8 cellular contexts compared by ENCODE assay signal in the genomic region with DNA sequence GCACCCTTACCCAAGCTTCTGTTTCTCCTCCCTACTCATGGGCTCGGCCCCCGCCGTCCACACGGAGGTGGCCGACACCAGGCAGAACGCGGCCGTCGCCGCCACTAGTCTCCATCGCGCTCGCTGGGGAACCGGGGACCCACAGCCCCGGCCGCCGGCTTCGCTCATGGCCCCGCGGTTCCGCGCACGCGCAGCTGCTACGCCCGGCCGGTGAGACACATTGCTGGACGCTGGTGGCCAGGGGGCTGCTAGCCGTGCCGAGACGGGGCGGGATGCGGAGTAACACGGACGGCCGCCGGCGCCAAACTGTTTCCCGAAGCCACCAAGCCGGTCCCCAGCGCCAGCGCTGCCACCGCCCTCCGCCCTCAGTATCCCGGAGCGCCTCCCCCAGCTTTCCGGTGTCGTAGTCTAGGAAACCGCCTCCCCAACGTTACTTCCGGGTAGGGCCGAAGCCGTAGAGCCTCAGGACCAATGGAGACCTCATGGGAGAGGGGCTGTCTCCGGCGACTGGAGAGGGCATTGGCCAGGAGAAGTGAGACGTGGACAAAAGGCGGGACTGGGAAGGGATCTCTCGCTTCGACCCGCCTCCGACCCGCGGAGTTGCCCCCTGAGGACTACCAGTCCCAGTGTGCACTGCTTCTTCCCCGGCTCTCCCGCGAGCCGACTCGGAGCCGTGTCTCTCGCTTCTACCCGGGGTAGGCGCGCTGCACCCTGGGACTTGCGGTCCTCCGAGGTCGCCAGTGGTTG. TPM values are rescaled to one million over a fixed set of nuclear protein-coding genes. Genes with fewer than 3 reads are reported as not detected.
DNase-seq lines count a peak whose midpoint lies in the region; TF ChIP-seq lines count a peak whose summit lies in the region.

A gene with protein sequence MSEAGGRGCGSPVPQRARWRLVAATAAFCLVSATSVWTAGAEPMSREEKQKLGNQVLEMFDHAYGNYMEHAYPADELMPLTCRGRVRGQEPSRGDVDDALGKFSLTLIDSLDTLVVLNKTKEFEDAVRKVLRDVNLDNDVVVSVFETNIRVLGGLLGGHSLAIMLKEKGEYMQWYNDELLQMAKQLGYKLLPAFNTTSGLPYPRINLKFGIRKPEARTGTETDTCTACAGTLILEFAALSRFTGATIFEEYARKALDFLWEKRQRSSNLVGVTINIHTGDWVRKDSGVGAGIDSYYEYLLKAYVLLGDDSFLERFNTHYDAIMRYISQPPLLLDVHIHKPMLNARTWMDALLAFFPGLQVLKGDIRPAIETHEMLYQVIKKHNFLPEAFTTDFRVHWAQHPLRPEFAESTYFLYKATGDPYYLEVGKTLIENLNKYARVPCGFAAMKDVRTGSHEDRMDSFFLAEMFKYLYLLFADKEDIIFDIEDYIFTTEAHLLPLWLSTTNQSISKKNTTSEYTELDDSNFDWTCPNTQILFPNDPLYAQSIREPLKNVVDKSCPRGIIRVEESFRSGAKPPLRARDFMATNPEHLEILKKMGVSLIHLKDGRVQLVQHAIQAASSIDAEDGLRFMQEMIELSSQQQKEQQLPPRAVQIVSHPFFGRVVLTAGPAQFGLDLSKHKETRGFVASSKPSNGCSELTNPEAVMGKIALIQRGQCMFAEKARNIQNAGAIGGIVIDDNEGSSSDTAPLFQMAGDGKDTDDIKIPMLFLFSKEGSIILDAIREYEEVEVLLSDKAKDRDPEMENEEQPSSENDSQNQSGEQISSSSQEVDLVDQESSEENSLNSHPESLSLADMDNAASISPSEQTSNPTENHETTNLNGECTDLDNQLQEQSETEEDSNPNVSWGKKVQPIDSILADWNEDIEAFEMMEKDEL (minus strand): TSS at position 380 of the 747 bp plus-strand sequence. CDS start 212 bp downstream, at position 168.

- H3K27me3 Mint-ChIP-seq in nephron (ENCODE audit: low read depth): peaks cover 6% of the 10 kb centered on the region
- peaks cover 9% of the 10 kb centered on the region for H3K27me3 Mint-ChIP-seq in stimulated activated naive CD8-positive, alpha-beta T cell treated with anti-CD3 and anti-CD28 coated beads, Interleukin-15, Interleukin-2, amounts not matched to agents 100 ng/mL and 50 ng/mL, for 24 hours

- H3K4me3 ChIP-seq in HAP-1: peak within 1 kb of the TSS; percentile 95
- H3K4me3 ChIP-seq in MM.1S (ENCODE audit: low read length): peak within 1 kb of the TSS; percentile 97
- H3K4me3 ChIP-seq in fibroblast of the aortic adventitia (ENCODE audit: low read depth, low read length): peak within 1 kb of the TSS; percentile 95

- peak within 1 kb of the TSS; percentile 28 to 69 (median 53) for H3K27ac Mint-ChIP-seq in nephron
- peak within 1 kb of the TSS; percentile 92 for H3K27ac Mint-ChIP-seq in stimulated activated naive CD8-positive, alpha-beta T cell treated with anti-CD3 and anti-CD28 coated beads, Interleukin-15, Interleukin-2, amounts not matched to agents 100 ng/mL and 50 ng/mL, for 24 hours

- no peak for TF ChIP-seq CTCF in MM.1S (IDR thresholded peaks at IDR 0.05; ENCODE audit: low read length)
- no peak for TF ChIP-seq CTCF in fibroblast of the aortic adventitia (IDR thresholded peaks at IDR 0.05; ENCODE audit: insufficient read depth, low read length)
- TF ChIP-seq CTCF in nephron (IDR thresholded peaks at IDR 0.05; ENCODE audit: unreplicated experiment in 3 of 3): no peak

- DNase-seq in HAP-1 (ENCODE audit: low spot score in 2 of 2): peak; percentile 99 to 100
- peak; percentile 100 for DNase-seq in MM.1S
- peak; percentile 99 for DNase-seq in SIG-M5 (lab: John Stamatoyannopoulos, UW)
- peak; percentile 89 for DNase-seq in activated gamma-delta T cell (lab: John Stamatoyannopoulos, UW)
- DNase-seq in fibroblast of the aortic adventitia (ENCODE audit: low read depth): peak; percentile 99

- peak within 1 kb of the TSS; percentile 76 for H3K4me2 ChIP-seq in MM.1S (ENCODE audit: low read depth, low read length)

- peaks cover 22% of the 10 kb centered on the region for H3F3A ChIP-seq in MM.1S (ENCODE audit: insufficient read depth, low read length)

- in situ Hi-C loops in HAP-1 (cut with MboI; ENCODE audit: low sequenced_read_pairs): no loop called here

- peak within 1 kb of the TSS; percentile 91 to 94 (median 93) for H3K4me3 Mint-ChIP-seq in nephron
- peak within 1 kb of the TSS; percentile 96 for H3K4me3 Mint-ChIP-seq in stimulated activated naive CD8-positive, alpha-beta T cell treated with anti-CD3 and anti-CD28 coated beads, Interleukin-15, Interleukin-2, amounts not matched to agents 100 ng/mL and 50 ng/mL, for 24 hours

- no peaks in the 10 kb centered on the region for H3K36me3 Mint-ChIP-seq in nephron (ENCODE audit: low read depth)
- peaks cover 16% of the 10 kb centered on the region for H3K36me3 Mint-ChIP-seq in stimulated activated naive CD8-positive, alpha-beta T cell treated with anti-CD3 and anti-CD28 coated beads, Interleukin-15, Interleukin-2, amounts not matched to agents 100 ng/mL and 50 ng/mL, for 24 hours (ENCODE audit: low read depth)

- peak within 1 kb of the TSS; percentile 98 for H2AFZ ChIP-seq in MM.1S (ENCODE audit: low read length)

- H3K9me3 ChIP-seq in ES-I3 (ENCODE audit: control insufficient read depth, insufficient read depth, low read length): no peaks in the 10 kb centered on the region
- H3K9me3 ChIP-seq in HAP-1: no peaks in the 10 kb centered on the region
- H3K9me3 ChIP-seq in MM.1S (replicated peaks; ENCODE audit: insufficient read depth, low read length): no peaks in the 10 kb centered on the region

- H3K9me3 Mint-ChIP-seq in nephron: no peaks in the 10 kb centered on the region
- no peaks in the 10 kb centered on the region for H3K9me3 Mint-ChIP-seq in stimulated activated naive CD8-positive, alpha-beta T cell treated with anti-CD3 and anti-CD28 coated beads, Interleukin-15, Interleukin-2, amounts not matched to agents 100 ng/mL and 50 ng/mL, for 24 hours

- H3K9me2 ChIP-seq in MM.1S (replicated peaks; ENCODE audit: insufficient read depth, low read length): no peaks in the 10 kb centered on the region

- H3K4me1 Mint-ChIP-seq in nephron: peaks cover 22% of the 10 kb centered on the region
- peaks cover 50% of the 10 kb centered on the region for H3K4me1 Mint-ChIP-seq in stimulated activated naive CD8-positive, alpha-beta T cell treated with anti-CD3 and anti-CD28 coated beads, Interleukin-15, Interleukin-2, amounts not matched to agents 100 ng/mL and 50 ng/mL, for 24 hours (ENCODE audit: low read depth)

- H3K9ac ChIP-seq in ES-I3 (ENCODE audit: low read depth, low read length) (peak within 1 kb of the TSS; percentile 71), MM.1S (ENCODE audit: low read length) (peak within 1 kb of the TSS; percentile 97)

- H3K27me3 ChIP-seq in HAP-1 (ENCODE audit: low read depth): no peaks in the 10 kb centered on the region
- no peaks in the 10 kb centered on the region for H3K27me3 ChIP-seq in MM.1S (replicated peaks; ENCODE audit: insufficient read depth, low read length)

- H3K36me3 ChIP-seq in ES-I3 (ENCODE audit: insufficient read depth, low read length) (no peaks in the 10 kb centered on the region), HAP-1 (replicated peaks) (no peaks in the 10 kb centered on the region), MM.1S (replicated peaks; ENCODE audit: insufficient read depth, low read length) (peaks cover 4% of the 10 kb centered on the region; the same call in 1 of the 2 replicates)

- H3K4me1 ChIP-seq in ES-I3 (ENCODE audit: insufficient read depth, low read length) (0 out of 2 replicates have a peak, but pooled peaks cover 6% of the 10 kb centered on the region), HAP-1 (peaks cover 11% of the 10 kb centered on the region), MM.1S (ENCODE audit: low read length) (peaks cover 27% of the 10 kb centered on the region)

- no peaks in the 10 kb centered on the region for H4K20me1 ChIP-seq in MM.1S (ENCODE audit: insufficient read depth, low read length)

- H3K27ac ChIP-seq in MM.1S (ENCODE audit: low read length): peak within 1 kb of the TSS; percentile 87

- peaks cover 47% of the 10 kb centered on the region for H3K79me2 ChIP-seq in MM.1S (ENCODE audit: low read length)

RNA-seq across cellular contexts. Expression of the gene that starts here (rescaled TPM):
- 47.0 and 85.9 TPM in 2 replicates for total RNA-seq in fibroblast of the aortic adventitia (ENCODE audit: low replicate concordance)

Comparison
In these comparisons a context has a peak if more than half of its experiments do, and no peak if none do; other contexts are left out.
1. Peak in every context shown above with its lines: DNase-seq, H3K4me3 ChIP-seq and H3K27ac ChIP-seq.